ENCODE assay signal across 1 cellular context in the genomic region with DNA sequence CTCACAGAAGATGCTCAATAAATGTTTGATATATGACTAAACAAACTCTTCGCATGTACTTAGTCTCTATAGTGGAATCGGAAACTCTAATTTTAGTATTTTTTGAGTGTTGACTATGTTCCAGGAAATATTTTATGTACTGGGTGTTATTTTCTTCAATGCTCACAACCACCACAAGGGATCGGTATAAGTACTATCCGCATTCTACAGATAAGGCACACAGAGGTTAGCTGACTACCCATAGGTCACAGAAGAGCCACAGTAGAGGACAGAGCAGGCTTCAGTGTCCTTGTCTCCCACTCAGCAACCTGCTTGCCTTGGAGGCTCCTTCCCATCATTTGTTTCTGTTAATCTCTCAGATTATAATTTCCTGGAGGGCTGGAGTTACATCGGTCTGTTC.
TF ChIP-seq lines count a peak whose summit lies in the region.

No MANE protein-coding gene starts in this region.

TF ChIP-seq in GM12878, 131 proteins besides CTCF, POLR2A, EP300 and RAD21 (continued from another document):
- TF ChIP-seq, protein P1, sequence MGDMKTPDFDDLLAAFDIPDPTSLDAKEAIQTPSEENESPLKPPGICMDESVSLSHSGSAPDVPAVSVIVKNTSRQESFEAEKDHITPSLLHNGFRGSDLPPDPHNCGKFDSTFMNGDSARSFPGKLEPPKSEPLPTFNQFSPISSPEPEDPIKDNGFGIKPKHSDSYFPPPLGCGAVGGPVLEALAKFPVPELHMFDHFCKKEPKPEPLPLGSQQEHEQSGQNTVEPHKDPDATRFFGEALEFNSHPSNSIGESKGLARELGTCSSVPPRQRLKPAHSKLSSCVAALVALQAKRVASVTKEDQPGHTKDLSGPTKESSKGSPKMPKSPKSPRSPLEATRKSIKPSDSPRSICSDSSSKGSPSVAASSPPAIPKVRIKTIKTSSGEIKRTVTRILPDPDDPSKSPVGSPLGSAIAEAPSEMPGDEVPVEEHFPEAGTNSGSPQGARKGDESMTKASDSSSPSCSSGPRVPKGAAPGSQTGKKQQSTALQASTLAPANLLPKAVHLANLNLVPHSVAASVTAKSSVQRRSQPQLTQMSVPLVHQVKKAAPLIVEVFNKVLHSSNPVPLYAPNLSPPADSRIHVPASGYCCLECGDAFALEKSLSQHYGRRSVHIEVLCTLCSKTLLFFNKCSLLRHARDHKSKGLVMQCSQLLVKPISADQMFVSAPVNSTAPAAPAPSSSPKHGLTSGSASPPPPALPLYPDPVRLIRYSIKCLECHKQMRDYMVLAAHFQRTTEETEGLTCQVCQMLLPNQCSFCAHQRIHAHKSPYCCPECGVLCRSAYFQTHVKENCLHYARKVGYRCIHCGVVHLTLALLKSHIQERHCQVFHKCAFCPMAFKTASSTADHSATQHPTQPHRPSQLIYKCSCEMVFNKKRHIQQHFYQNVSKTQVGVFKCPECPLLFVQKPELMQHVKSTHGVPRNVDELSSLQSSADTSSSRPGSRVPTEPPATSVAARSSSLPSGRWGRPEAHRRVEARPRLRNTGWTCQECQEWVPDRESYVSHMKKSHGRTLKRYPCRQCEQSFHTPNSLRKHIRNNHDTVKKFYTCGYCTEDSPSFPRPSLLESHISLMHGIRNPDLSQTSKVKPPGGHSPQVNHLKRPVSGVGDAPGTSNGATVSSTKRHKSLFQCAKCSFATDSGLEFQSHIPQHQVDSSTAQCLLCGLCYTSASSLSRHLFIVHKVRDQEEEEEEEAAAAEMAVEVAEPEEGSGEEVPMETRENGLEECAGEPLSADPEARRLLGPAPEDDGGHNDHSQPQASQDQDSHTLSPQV (IDR thresholded peaks at IDR 0.05), result no peak
- TF ChIP-seq CBX3 (IDR thresholded peaks at IDR 0.05; ENCODE audit: borderline replicate concordance, low read depth) (no peak), RAD51 (IDR thresholded peaks at IDR 0.05) (no peak), GATAD2B (conservative IDR thresholded peaks at IDR 0.05; ENCODE audit: low read depth) (no peak), YY1 (IDR thresholded peaks at IDR 0.05; ENCODE audit: low read depth, low read length) (no peak), ZNF384 (IDR thresholded peaks at IDR 0.05; ENCODE audit: borderline replicate concordance, low read depth, low read length) (no peak), CBX5 (IDR thresholded peaks at IDR 0.05; ENCODE audit: low read depth) (no peak), SMAD5 (IDR thresholded peaks at IDR 0.05; ENCODE audit: low read depth) (no peak), WRNIP1 (IDR thresholded peaks at IDR 0.05; ENCODE audit: borderline replicate concordance, low read depth, low read length) (no peak), CHD1 (IDR thresholded peaks at IDR 0.05; ENCODE audit: low read depth, low read length) (no peak)
- TF ChIP-seq, protein P2, sequence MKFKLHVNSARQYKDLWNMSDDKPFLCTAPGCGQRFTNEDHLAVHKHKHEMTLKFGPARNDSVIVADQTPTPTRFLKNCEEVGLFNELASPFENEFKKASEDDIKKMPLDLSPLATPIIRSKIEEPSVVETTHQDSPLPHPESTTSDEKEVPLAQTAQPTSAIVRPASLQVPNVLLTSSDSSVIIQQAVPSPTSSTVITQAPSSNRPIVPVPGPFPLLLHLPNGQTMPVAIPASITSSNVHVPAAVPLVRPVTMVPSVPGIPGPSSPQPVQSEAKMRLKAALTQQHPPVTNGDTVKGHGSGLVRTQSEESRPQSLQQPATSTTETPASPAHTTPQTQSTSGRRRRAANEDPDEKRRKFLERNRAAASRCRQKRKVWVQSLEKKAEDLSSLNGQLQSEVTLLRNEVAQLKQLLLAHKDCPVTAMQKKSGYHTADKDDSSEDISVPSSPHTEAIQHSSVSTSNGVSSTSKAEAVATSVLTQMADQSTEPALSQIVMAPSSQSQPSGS (IDR thresholded peaks at IDR 0.05; ENCODE audit: low read length), result no peak
